In genomic region chr7:111802194-111802785, GRCh38 we compare ENCODE assay signal across 1 cellular context.
TF ChIP-seq lines count a peak whose summit lies in the region.

No MANE protein-coding gene starts in this region.

TF ChIP-seq in SK-N-SH treated with all-trans-retinoic acid at 6 μM for 48 hours, 23 proteins besides CTCF, POLR2A, EP300 and RAD21 (continued from another document):
- TF ChIP-seq PATZ1 (CRISPR knock-in tag; IDR thresholded peaks at IDR 0.05; ENCODE audit: borderline replicate concordance), result no peak
- TF ChIP-seq ZFP3 (CRISPR knock-in tag; IDR thresholded peaks at IDR 0.05), result no peak
- TF ChIP-seq RARB (CRISPR knock-in tag; IDR thresholded peaks at IDR 0.05), result no peak
- no peak for TF ChIP-seq POU6F1 (CRISPR knock-in tag; IDR thresholded peaks at IDR 0.05; ENCODE audit: borderline replicate concordance, low read depth)
- TF ChIP-seq OSR1 (CRISPR knock-in tag; IDR thresholded peaks at IDR 0.05), result no peak
- no peak for TF ChIP-seq ZC3H10 (CRISPR knock-in tag; IDR thresholded peaks at IDR 0.05)
- no peak for TF ChIP-seq ESRRG (CRISPR knock-in tag; IDR thresholded peaks at IDR 0.05)
